21 cellular contexts compared by ENCODE assay signal in the genomic region with DNA sequence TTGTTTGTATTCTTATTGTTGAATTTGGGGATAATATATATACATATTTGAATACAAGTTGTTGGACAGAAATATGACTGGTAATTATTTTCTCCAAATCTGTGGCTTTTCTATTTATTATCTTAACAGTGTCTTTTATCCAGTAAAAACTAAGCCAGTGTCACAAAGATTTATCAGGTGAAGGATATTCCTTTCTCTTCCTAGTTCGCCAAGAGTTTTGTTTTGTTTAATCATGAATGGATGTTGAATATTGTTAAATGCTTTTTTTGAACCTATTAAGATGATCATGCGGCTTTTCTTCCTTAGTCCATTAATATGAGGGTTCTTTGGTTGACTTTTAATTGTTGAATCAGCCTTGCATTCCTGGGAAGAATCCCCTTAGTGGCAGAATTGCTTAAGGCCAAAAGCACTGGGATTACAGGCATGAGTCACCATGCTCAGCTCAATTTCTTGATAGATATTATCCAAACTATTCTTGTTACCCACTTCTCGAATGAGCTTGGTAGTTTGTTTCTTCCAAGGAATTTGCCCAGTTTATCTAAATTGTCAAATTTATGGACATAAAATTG. TPM values are rescaled to one million over a fixed set of nuclear protein-coding genes. Genes with fewer than 3 reads are reported as not detected.
A peak's percentile ranks its signal among the peaks of the same experiment; 100 is the strongest.
DNase-seq lines count a peak whose midpoint lies in the region; ATAC-seq, FAIRE-seq and TF ChIP-seq lines count a peak whose summit lies in the region.
"Had no signal": no experiment of that assay in that cellular context is flagged by ENCODE, and none has a peak within 500 bp of the region (broad histone marks: within the 10 kb centered on the region; RNA-seq: fewer than 3 reads in every experiment).

No MANE protein-coding gene starts in this region.

- peaks cover 20% of the 10 kb centered on the region for H3K4me1 Mint-ChIP-seq in activated T-cell treated with anti-CD3 and anti-CD28 coated beads, Interleukin-2, amount 50 U/mL, for 72 hours (ENCODE audit: low read depth)
- no peaks in the 10 kb centered on the region for H3K4me1 Mint-ChIP-seq in naive thymus-derived CD4-positive, alpha-beta T cell
- H3K4me1 Mint-ChIP-seq: activated CD4-positive, alpha-beta T cell treated with anti-CD3 and anti-CD28 coated beads for 36 hours had no signal

- no peak overlapping the region for H2AFZ ChIP-seq in mammary epithelial cell (ENCODE audit: low read depth, low read length)

- dilution Hi-C loops in mammary epithelial cell (cut with HindIII; ENCODE audit: low sequenced_read_pairs) = no loop called here

- H3K4me1 ChIP-seq in mammary epithelial cell (ENCODE audit: insufficient read depth, low read length) = peaks cover 10% of the 10 kb centered on the region
- no peaks in the 10 kb centered on the region for H3K4me1 ChIP-seq in naive thymus-derived CD4-positive, alpha-beta T cell (ENCODE audit: control insufficient read depth in 2 of 2, insufficient read depth in 2 of 2, low read length in 2 of 2)
- H3K4me1 ChIP-seq: colonic mucosa had no signal

- H3K9me3 Mint-ChIP-seq in activated T-cell treated with anti-CD3 and anti-CD28 coated beads, Interleukin-2, amount 50 U/mL, for 72 hours = no peaks in the 10 kb centered on the region
- H3K9me3 Mint-ChIP-seq in naive thymus-derived CD4-positive, alpha-beta T cell = peaks cover 0 to 4% (median 0%) of the 10 kb centered on the region in 11 donors
- H3K9me3 Mint-ChIP-seq: activated naive CD4-positive, alpha-beta T cell treated with anti-CD3 and anti-CD28 coated beads, Interleukin-2, amount 50 U/mL, for 72 hours; T-helper 2 cell treated with Interferon-gamma antibody and Interleukin-4, amounts not matched to agents 5 μg/mL and 100 μg/mL, for 36 hours had no signal

- H3K27ac Mint-ChIP-seq in activated T-cell treated with anti-CD3 and anti-CD28 coated beads, Interleukin-2, amount 50 U/mL, for 72 hours = no peak overlapping the region
- no peak overlapping the region for H3K27ac Mint-ChIP-seq in naive thymus-derived CD4-positive, alpha-beta T cell
- H3K27ac Mint-ChIP-seq: activated CD4-positive, alpha-beta T cell treated with anti-CD3 and anti-CD28 coated beads for 36 hours; activated naive CD4-positive, alpha-beta T cell treated with anti-CD3 and anti-CD28 coated beads, Interleukin-2, amount 50 U/mL, for 72 hours; T-helper 2 cell treated with Interferon-gamma antibody and Interleukin-4, amounts not matched to agents 5 μg/mL and 100 μg/mL, for 36 hours had no signal

- H3K4me2 ChIP-seq in mammary epithelial cell (ENCODE audit: insufficient read depth, low read depth, low read length) = peak overlapping the region; percentile 19
- H3K4me2 ChIP-seq: KMS-11 had no signal

- 38% methylated on average over 3 of the region's 3 CpGs for WGBS in mammary epithelial cell (ENCODE audit: low coverage, missing lambda C conversion rate)

- DNase-seq in AG10803 (ENCODE audit: low read depth) = peak; percentile 40
- peak; percentile 27 for DNase-seq in HTR-8/SVneo (ENCODE audit: insufficient read length, low spot score)
- DNase-seq in mammary epithelial cell = peak; percentile 19
- DNase-seq in iris pigment epithelial cell (ENCODE audit: low read depth) = peak; percentile 78
- DNase-seq in NCI-H1436 (lab: John Stamatoyannopoulos, UW) = no peak
- DNase-seq in activated T-cell treated with anti-CD3 and anti-CD28 coated beads, Interleukin-2, amount 50 U/mL, for 72 hours = no peak
- no peak for DNase-seq in islet precursor cell
- DNase-seq in naive thymus-derived CD4-positive, alpha-beta T cell = no peak
- DNase-seq: activated CD4-positive, alpha-beta T cell treated with anti-CD3 and anti-CD28 coated beads for 36 hours; colonic mucosa; esophagus squamous epithelium; NCI-H146; NCI-H526 treated with DMSO at 0.1 percent for 48 hours; stimulated activated CD4-positive, alpha-beta T cell treated with anti-CD3 and anti-CD28 coated beads, Interleukin-12 subunit alpha, Interleukin-12 subunit beta, amount 100 ng/mL, for 4 hours had no signal

- no peaks in the 10 kb centered on the region for H4K20me1 ChIP-seq in mammary epithelial cell (ENCODE audit: insufficient read depth, low read length)

- H3K27ac ChIP-seq in mammary epithelial cell (ENCODE audit: insufficient read depth, low read depth, low read length) = no peak overlapping the region
- H3K27ac ChIP-seq in naive thymus-derived CD4-positive, alpha-beta T cell (ENCODE audit: low read depth, low read length) = no peak overlapping the region
- H3K27ac ChIP-seq: colonic mucosa, esophagus squamous epithelium, KMS-11 had no signal

- no peaks in the 10 kb centered on the region for H3K27me3 ChIP-seq in mammary epithelial cell (ENCODE audit: insufficient read depth, low read length)
- H3K27me3 ChIP-seq in naive thymus-derived CD4-positive, alpha-beta T cell (ENCODE audit: control insufficient read depth in 2 of 2, insufficient read depth in 2 of 2, low read length in 2 of 2) = no peaks in the 10 kb centered on the region
- H3K27me3 ChIP-seq: colonic mucosa, esophagus squamous epithelium had no signal

- CTCF ChIA-PET in mammary epithelial cell (lab: Charles Lee; ENCODE audit: low non-redundant PET) = no interaction called here
- CTCF ChIA-PET in naive thymus-derived CD4-positive, alpha-beta T cell (lab: Charles Lee) = no interaction called here

- H3K9me3 ChIP-seq in mammary epithelial cell (replicated peaks; ENCODE audit: insufficient read depth, low read length) = no peaks in the 10 kb centered on the region
- no peaks in the 10 kb centered on the region for H3K9me3 ChIP-seq in naive thymus-derived CD4-positive, alpha-beta T cell (ENCODE audit: control insufficient read depth in 2 of 3, low read length in 3 of 3)
- H3K9me3 ChIP-seq: colonic mucosa, esophagus squamous epithelium had no signal

- no TSS peak for BruUV-seq in mammary epithelial cell (replicated peaks; lab: Mats Ljungman, UMichigan)

- in situ Hi-C loops in mammary epithelial cell (cut with MboI; ENCODE audit: low sequenced_read_pairs in 2 of 2) = no loop called here

- POLR2A ChIA-PET in naive thymus-derived CD4-positive, alpha-beta T cell (lab: Charles Lee) = no interaction called here

- no peak overlapping the region for H3K4me3 ChIP-seq in AG10803 (ENCODE audit: low read length)
- H3K4me3 ChIP-seq in mammary epithelial cell (replicated peaks in 1 of 3; ENCODE audit: insufficient read depth in 1 of 3, low read depth in 2 of 3, low read length in 3 of 3) = no peak overlapping the region
- H3K4me3 ChIP-seq in naive thymus-derived CD4-positive, alpha-beta T cell (ENCODE audit: low read length) = no peak overlapping the region
- H3K4me3 ChIP-seq: colonic mucosa, esophagus squamous epithelium had no signal

- ATAC-seq in activated T-cell treated with anti-CD3 and anti-CD28 coated beads, Interleukin-2, amount 50 U/mL, for 72 hours (replicated peaks in 1 of 2) = no peak
- no peak for ATAC-seq in naive thymus-derived CD4-positive, alpha-beta T cell
- ATAC-seq: activated CD4-positive, alpha-beta T cell treated with anti-CD3 and anti-CD28 coated beads for 36 hours; activated naive CD4-positive, alpha-beta T cell treated with anti-CD3 and anti-CD28 coated beads, Interleukin-2, amount 50 U/mL, for 72 hours; Right ventricle myocardium inferior had no signal

- H3K79me2 ChIP-seq in mammary epithelial cell (ENCODE audit: insufficient read depth, low read length) = no peaks in the 10 kb centered on the region

- H3K36me3 ChIP-seq in mammary epithelial cell (ENCODE audit: insufficient read depth, low read length) = no peaks in the 10 kb centered on the region
- H3K36me3 ChIP-seq in naive thymus-derived CD4-positive, alpha-beta T cell (ENCODE audit: control insufficient read depth in 2 of 3, insufficient read depth in 3 of 3, low read length in 3 of 3) = no peaks in the 10 kb centered on the region
- H3K36me3 ChIP-seq: colonic mucosa, esophagus squamous epithelium had no signal

- intact Hi-C loops in mammary epithelial cell (cut with micrococcal nuclease) = no loop called here
- intact Hi-C loops in naive thymus-derived CD4-positive, alpha-beta T cell (cut with micrococcal nuclease) = no loop called here

- TF ChIP-seq CTCF in AG10803 (conservative IDR thresholded peaks at IDR 0.05; ENCODE audit: low read length) = no peak
- no peak for TF ChIP-seq CTCF in mammary epithelial cell (conservative IDR thresholded peaks at IDR 0.05 in 1 of 2, IDR thresholded peaks at IDR 0.05 in 1 of 2; ENCODE audit: extremely low read depth in 1 of 2, insufficient read depth in 1 of 2, low read depth in 1 of 2, low read length in 2 of 2)

- no peak for FAIRE-seq in HTR-8/SVneo (lab: Jason Lieb, UNC)
- FAIRE-seq: D721Med had no signal

- H3K4me3 Mint-ChIP-seq in activated T-cell treated with anti-CD3 and anti-CD28 coated beads, Interleukin-2, amount 50 U/mL, for 72 hours = no peak overlapping the region
- H3K4me3 Mint-ChIP-seq in naive thymus-derived CD4-positive, alpha-beta T cell = no peak overlapping the region
- H3K4me3 Mint-ChIP-seq: activated CD4-positive, alpha-beta T cell treated with anti-CD3 and anti-CD28 coated beads for 36 hours; T-helper 2 cell treated with Interferon-gamma antibody and Interleukin-4, amounts not matched to agents 5 μg/mL and 100 μg/mL, for 36 hours had no signal

- peaks cover 28% of the 10 kb centered on the region for H3K27me3 Mint-ChIP-seq in activated T-cell treated with anti-CD3 and anti-CD28 coated beads, Interleukin-2, amount 50 U/mL, for 72 hours (ENCODE audit: low read depth)
- peaks cover under 1 to 22% (median 15%) of the 10 kb centered on the region in 5 donors for H3K27me3 Mint-ChIP-seq in naive thymus-derived CD4-positive, alpha-beta T cell

- H3K36me3 Mint-ChIP-seq in activated T-cell treated with anti-CD3 and anti-CD28 coated beads, Interleukin-2, amount 50 U/mL, for 72 hours (ENCODE audit: insufficient read depth in 2 of 2) = no peaks in the 10 kb centered on the region
- H3K36me3 Mint-ChIP-seq in naive thymus-derived CD4-positive, alpha-beta T cell = no peaks in the 10 kb centered on the region
- H3K36me3 Mint-ChIP-seq: activated naive CD4-positive, alpha-beta T cell treated with anti-CD3 and anti-CD28 coated beads, Interleukin-2, amount 50 U/mL, for 72 hours had no signal

- no peak overlapping the region for H3K9ac ChIP-seq in mammary epithelial cell (ENCODE audit: insufficient read depth, low read length)
- H3K9ac ChIP-seq: KMS-11 had no signal

RNA-seq across cellular contexts. Expression of gene TEX26, which starts 53.3 kb away (rescaled TPM):
- total RNA-seq in mammary epithelial cell = not detected
- not detected for polyA plus RNA-seq in mammary epithelial cell
- not detected for polyA minus RNA-seq in mammary epithelial cell
- not detected for total RNA-seq in activated T-cell treated with anti-CD3 and anti-CD28 coated beads, Interleukin-2, amount 50 U/mL, for 72 hours
- not detected for total RNA-seq in naive thymus-derived CD4-positive, alpha-beta T cell
- polyA plus RNA-seq in naive thymus-derived CD4-positive, alpha-beta T cell = not detected
- total RNA-seq: activated CD4-positive, alpha-beta T cell treated with anti-CD3 and anti-CD28 coated beads for 36 hours; activated naive CD4-positive, alpha-beta T cell treated with anti-CD3 and anti-CD28 coated beads, Interleukin-2, amount 50 U/mL, for 72 hours; colonic mucosa; esophagus squamous epithelium; mononuclear cell; osteoblast; Right ventricle myocardium inferior had no signal

Comparison
In these comparisons a context has a peak if more than half of its experiments do, and no peak if none do; other contexts are left out.
1. DNase-seq: peak in AG10803 (single experiment), HTR-8/SVneo (single experiment), mammary epithelial cell (single experiment) and iris pigment epithelial cell (single experiment); none in NCI-H1436 (single experiment), activated T-cell treated with anti-CD3 and anti-CD28 coated beads, Interleukin-2, amount 50 U/mL, for 72 hours (0 of 2), islet precursor cell (single experiment) and naive thymus-derived CD4-positive, alpha-beta T cell (0 of 9).